Comparison of ENCODE assay signal across 19 cellular contexts in genomic region chr13:66748712-66749111, GRCh38.
"Had no signal": no experiment of that assay in that cellular context is flagged by ENCODE, and none has a peak within 500 bp of the region (broad histone marks: within the 10 kb centered on the region; RNA-seq: fewer than 3 reads in every experiment).

No MANE protein-coding gene starts in this region.

- H3K4me1 Mint-ChIP-seq: activated CD4-positive, alpha-beta memory T cell treated with anti-CD3 and anti-CD28 coated beads, Interleukin-2, amount 10 ng/mL, durations not matched to agents 7 days and 5 days; naive thymus-derived CD4-positive, alpha-beta T cell; stimulated activated memory B cell treated with anti-CD40 and anti-IgM and Interleukin-4, amounts not matched to agents 10 μg/mL and 1 μg/mL and 100 μg/mL, for 72 hours had no signal

- DNase-seq: activated CD4-positive, alpha-beta memory T cell treated with anti-CD3 and anti-CD28 coated beads, Interleukin-2, amount 10 ng/mL, durations not matched to agents 7 days and 5 days; activated CD4-positive, CD25-positive, alpha-beta regulatory T cell treated with anti-CD3 and anti-CD28 coated beads, Interleukin-2, amount 50 U/mL, for 72 hours; activated CD8-positive, alpha-beta memory T cell treated with anti-CD3 and anti-CD28 coated beads, Interleukin-2, amount 50 U/mL, for 4 hours; adrenal gland; central memory CD4-positive, alpha-beta T cell; effector CD4-positive, alpha-beta T cell; esophagus squamous epithelium; lower lobe of right lung; naive thymus-derived CD4-positive, alpha-beta T cell; ovary; spleen; substantia nigra; T-helper 1 cell; T1000 had no signal

- H3K27ac Mint-ChIP-seq: activated CD4-positive, alpha-beta memory T cell treated with anti-CD3 and anti-CD28 coated beads, Interleukin-2, amount 10 ng/mL, durations not matched to agents 7 days and 5 days; stimulated activated memory B cell treated with anti-CD40 and anti-IgM and Interleukin-4, amounts not matched to agents 10 μg/mL and 1 μg/mL and 100 μg/mL, for 72 hours had no signal

- H3K4me3 ChIP-seq: adrenal gland, coronary artery, esophagus squamous epithelium, lower lobe of right lung, ovary, spleen, tibial nerve, vagina had no signal

- H3K4me3 Mint-ChIP-seq: activated CD4-positive, alpha-beta memory T cell treated with anti-CD3 and anti-CD28 coated beads, Interleukin-2, amount 10 ng/mL, durations not matched to agents 7 days and 5 days; naive thymus-derived CD4-positive, alpha-beta T cell; stimulated activated memory B cell treated with anti-CD40 and anti-IgM and Interleukin-4, amounts not matched to agents 10 μg/mL and 1 μg/mL and 100 μg/mL, for 72 hours had no signal

- H3K36me3 ChIP-seq: adrenal gland, esophagus squamous epithelium, lower lobe of right lung, ovary, spleen, tibial nerve, vagina had no signal

- H3K27ac ChIP-seq: adrenal gland, coronary artery, esophagus squamous epithelium, lower lobe of right lung, ovary, spleen, tibial nerve, vagina had no signal

- H3K27me3 Mint-ChIP-seq: activated CD4-positive, alpha-beta memory T cell treated with anti-CD3 and anti-CD28 coated beads, Interleukin-2, amount 10 ng/mL, durations not matched to agents 7 days and 5 days; naive thymus-derived CD4-positive, alpha-beta T cell; stimulated activated memory B cell treated with anti-CD40 and anti-IgM and Interleukin-4, amounts not matched to agents 10 μg/mL and 1 μg/mL and 100 μg/mL, for 72 hours had no signal

- H3K27me3 ChIP-seq: adrenal gland, esophagus squamous epithelium, ovary, spleen, tibial nerve, vagina had no signal

- H3K9me3 ChIP-seq: adrenal gland, esophagus squamous epithelium, lower lobe of right lung, ovary, vagina had no signal

- ATAC-seq: lower lobe of right lung; naive thymus-derived CD4-positive, alpha-beta T cell; sciatic nerve; stimulated activated memory B cell treated with anti-CD40 and anti-IgM and Interleukin-4, amounts not matched to agents 10 μg/mL and 1 μg/mL and 100 μg/mL, for 72 hours had no signal

- H3K36me3 Mint-ChIP-seq: naive thymus-derived CD4-positive, alpha-beta T cell; stimulated activated memory B cell treated with anti-CD40 and anti-IgM and Interleukin-4, amounts not matched to agents 10 μg/mL and 1 μg/mL and 100 μg/mL, for 72 hours had no signal

- H3K4me1 ChIP-seq: adrenal gland, esophagus squamous epithelium, lower lobe of right lung, spleen, tibial nerve, vagina had no signal
